In genomic region chr6:125098253-125098652, GRCh38 we compare ENCODE assay signal across 31 cellular contexts. TPM values are rescaled to one million over a fixed set of nuclear protein-coding genes. Genes with fewer than 3 reads are reported as not detected.
"Had no signal": no experiment of that assay in that cellular context is flagged by ENCODE, and none has a peak within 500 bp of the region (broad histone marks: within the 10 kb centered on the region; RNA-seq: fewer than 3 reads in every experiment).

No MANE protein-coding gene starts in this region.

- H3K36me3 ChIP-seq: breast epithelium, pancreas, sigmoid colon, stomach, suprapubic skin, tibial nerve, WERI-Rb-1 had no signal

- H3K9me3 ChIP-seq: breast epithelium, mucosa of descending colon, pancreas, psoas muscle, sigmoid colon, stomach, suprapubic skin, tibial nerve had no signal

- H3K27me3 ChIP-seq: breast epithelium, pancreas, sigmoid colon, stomach, suprapubic skin, tibial nerve had no signal

- ATAC-seq: activated CD4-positive, CD25-positive, alpha-beta regulatory T cell treated with anti-CD3 and anti-CD28 coated beads, Interleukin-2, amount 50 U/mL, for 24 hours; activated T-cell treated with anti-CD3 and anti-CD28 coated beads, Interleukin-2, amount 50 U/mL, for 4 hours; activated T-helper 17 cell treated with anti-CD3 and anti-CD28 coated beads, Interleukin-2, amount 50 U/mL, for 72 hours; left colon; mucosa of descending colon; pancreas; psoas muscle; stimulated activated naive B cell treated with anti-CD40 and anti-IgM and Interleukin-4, amounts not matched to agents 10 μg/mL and 1 μg/mL and 100 μg/mL, for 72 hours; T-helper 17 cell had no signal

- H3K4me1 ChIP-seq: breast epithelium, pancreas, psoas muscle had no signal

- DNase-seq: activated CD4-positive, alpha-beta memory T cell treated with anti-CD3 and anti-CD28 coated beads, Interleukin-2, amount 10 ng/mL, durations not matched to agents 7 days and 5 days; activated CD4-positive, alpha-beta T cell treated with anti-CD3 and anti-CD28 coated beads for 48 hours; activated CD8-positive, alpha-beta memory T cell treated with anti-CD3 and anti-CD28 coated beads, Interleukin-2, amount 50 U/mL, for 48 hours; activated gamma-delta T cell treated with Interleukin-2 at 50 U/mL for 16 hours; activated naive CD4-positive, alpha-beta T cell treated with anti-CD3 and anti-CD28 coated beads, Interleukin-2, amount 50 U/mL, for 16 hours; activated T-cell treated with anti-CD3 and anti-CD28 coated beads, Interleukin-2, amount 50 U/mL, for 4 hours; amygdala; dermis blood vessel endothelial cell; effector CD8-positive, alpha-beta T cell; glutamatergic neuron; islet precursor cell; left colon; mammary epithelial cell; mucosa of descending colon; nucleus accumbens; pancreas; psoas muscle; sigmoid colon; small intestine; stimulated activated CD4-positive, alpha-beta T cell treated with anti-CD3 and anti-CD28 coated beads, Interleukin-4, amount 100 ng/mL, for 4 hours; stimulated activated CD8-positive, alpha-beta memory T cell treated with anti-CD3 and anti-CD28 coated beads, Interleukin-4, amount 100 ng/mL, for 48 hours; stimulated activated naive B cell treated with anti-CD40 and anti-IgM and Interleukin-4, amounts not matched to agents 10 μg/mL and 1 μg/mL and 100 μg/mL, for 72 hours; stomach; T-helper 17 cell; T1000; WERI-Rb-1 had no signal

- H3K27ac ChIP-seq: breast epithelium, pancreas, psoas muscle, stomach, suprapubic skin, tibial nerve, WERI-Rb-1 had no signal

- H3K4me3 ChIP-seq: breast epithelium, mucosa of descending colon, pancreas, psoas muscle, sigmoid colon, tibial nerve had no signal

RNA-seq across cellular contexts. Expression of gene TPD52L1, which starts 55.3 kb away (rescaled TPM):
- total RNA-seq: activated CD4-positive, alpha-beta memory T cell treated with anti-CD3 and anti-CD28 coated beads, Interleukin-2, amount 10 ng/mL, durations not matched to agents 7 days and 5 days; T-helper 17 cell had no signal
